8 cellular contexts compared by ENCODE assay signal in the genomic region with DNA sequence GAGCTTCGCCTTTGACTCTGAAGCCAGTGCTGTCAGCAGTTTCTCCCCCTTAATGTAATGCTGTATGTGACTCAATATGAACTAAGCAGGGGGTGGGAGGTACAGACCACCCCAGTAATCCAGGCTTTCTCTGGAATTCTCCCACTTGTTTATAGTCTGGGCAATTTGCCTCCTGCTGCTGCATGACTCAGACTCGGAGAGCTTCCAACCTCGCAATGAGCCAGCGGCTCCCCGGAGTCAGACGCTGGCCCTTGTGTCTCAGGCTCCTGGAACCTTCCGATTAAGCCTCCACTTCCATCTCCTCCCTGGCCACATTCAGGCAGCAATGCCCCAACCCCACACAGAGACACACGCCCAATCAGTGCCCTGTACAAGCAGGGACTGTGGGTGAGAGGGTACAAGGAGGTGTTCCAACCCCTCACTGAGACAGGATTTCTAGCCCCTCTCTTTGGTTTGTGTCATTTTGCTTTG.
DNase-seq lines count a peak whose midpoint lies in the region; ATAC-seq and TF ChIP-seq lines count a peak whose summit lies in the region.

No MANE protein-coding gene starts in this region.

- H3K36me3 ChIP-seq in RWPE2 (ENCODE audit: low read depth) (no peaks in the 10 kb centered on the region), ovary (no peaks in the 10 kb centered on the region)

- H3K4me1 Mint-ChIP-seq in glutamatergic neuron (ENCODE audit: low read depth, unreplicated experiment) = peaks cover 8% of the 10 kb centered on the region

- H3K9me3 Mint-ChIP-seq in glutamatergic neuron (ENCODE audit: unreplicated experiment) = peaks cover 2% of the 10 kb centered on the region

- TF ChIP-seq EP300 in ovary (IDR thresholded peaks at IDR 0.05) = no peak

- H3K9me3 ChIP-seq in RWPE2 (ENCODE audit: severe bottlenecking) (no peaks in the 10 kb centered on the region), ovary (no peaks in the 10 kb centered on the region)

- peak; percentile 86 for ATAC-seq in RWPE2 (ENCODE audit: low read depth)
- no peak for ATAC-seq in HG02610 (IDR thresholded peaks at IDR 0.05; ENCODE audit: unreplicated experiment)

- peak overlapping the region; percentile 93 for H3K27ac ChIP-seq in RWPE2 (ENCODE audit: poor library complexity, severe bottlenecking)
- H3K27ac ChIP-seq in ovary = no peak overlapping the region

- no peak overlapping the region for H3K4me3 Mint-ChIP-seq in glutamatergic neuron (ENCODE audit: unreplicated experiment)

- no peak for TF ChIP-seq POLR2A in ovary (IDR thresholded peaks at IDR 0.05)

- WGBS in ovary, 3 donors = 2 to 4% (median 3%) methylated on average over 8 of the region's 8 CpGs

- no peak overlapping the region for H3K27ac Mint-ChIP-seq in glutamatergic neuron (ENCODE audit: unreplicated experiment)

- peaks cover 20% of the 10 kb centered on the region for H3K36me3 Mint-ChIP-seq in glutamatergic neuron (ENCODE audit: unreplicated experiment)

- DNase-seq in Daoy (ENCODE audit: low read depth) (peak; percentile 99), RWPE2 (ENCODE audit: low spot score) (no peak), foreskin fibroblast (peak; percentile 98), ovary (peak; percentile 48 to 76 (median 61)), cerebellar nuclear complex (lab: John Stamatoyannopoulos, UW) (no peak), GM13977 (ENCODE audit: low spot score) (no peak), glutamatergic neuron (no peak)

- H3K4me3 ChIP-seq in RWPE2 (ENCODE audit: severe bottlenecking) (no peak overlapping the region), foreskin fibroblast (ENCODE audit: low read depth in 1 of 2, low read length in 2 of 2) (peak overlapping the region in 1 of 2 donors; percentile 18), ovary (no peak overlapping the region)

- H3K4me1 ChIP-seq in RWPE2 (ENCODE audit: insufficient read depth, poor library complexity, severe bottlenecking) = peaks cover 27% of the 10 kb centered on the region
- peaks cover 5% of the 10 kb centered on the region for H3K4me1 ChIP-seq in ovary (ENCODE audit: insufficient read depth)

- no peak for TF ChIP-seq CTCF in RWPE2 (IDR thresholded peaks at IDR 0.05; ENCODE audit: poor library complexity, severe bottlenecking)
- no peak for TF ChIP-seq CTCF in foreskin fibroblast (IDR thresholded peaks at IDR 0.05; ENCODE audit: low read depth, low read length)
- TF ChIP-seq CTCF in ovary (IDR thresholded peaks at IDR 0.05) = no peak
- TF ChIP-seq CTCF in GM13977 (IDR thresholded peaks at IDR 0.05; ENCODE audit: extremely low read depth, insufficient read depth, missing control alignments) = no peak
- TF ChIP-seq CTCF in glutamatergic neuron (IDR thresholded peaks at IDR 0.05; ENCODE audit: partially characterized antibody, unreplicated experiment) = no peak

- in situ Hi-C loops in GM13977 (cut with MboI; ENCODE audit: low pct_unique_long_range_greater_than_20kb, low sequenced_read_pairs, unreplicated experiment) = no loop called here

- peaks cover 6% of the 10 kb centered on the region for H3K27me3 Mint-ChIP-seq in glutamatergic neuron (ENCODE audit: unreplicated experiment)

- H3K27me3 ChIP-seq in RWPE2 (ENCODE audit: insufficient read depth, poor library complexity, severe bottlenecking) = no peaks in the 10 kb centered on the region
- no peaks in the 10 kb centered on the region for H3K27me3 ChIP-seq in ovary

- intact Hi-C loops in ovary (cut with DNase I) = no loop called here

Comparison
In these comparisons a context has a peak if more than half of its experiments do, and no peak if none do; other contexts are left out.
1. DNase-seq: peak in Daoy (single experiment), foreskin fibroblast (2 of 2) and ovary (5 of 5); none in RWPE2 (single experiment), cerebellar nuclear complex (0 of 2), GM13977 (single experiment) and glutamatergic neuron (single experiment).